ENCODE assay signal across 8 cellular contexts in genomic region chr5:151196556-151197290, GRCh38. TPM values are rescaled to one million over a fixed set of nuclear protein-coding genes. Genes with fewer than 3 reads are reported as not detected.
DNase-seq lines count a peak whose midpoint lies in the region; ATAC-seq and TF ChIP-seq lines count a peak whose summit lies in the region.

No MANE protein-coding gene starts in this region.

- H3K27me3 Mint-ChIP-seq in activated CD4-positive, alpha-beta T cell treated with anti-CD3 and anti-CD28 coated beads, Interleukin-2, amount 10 ng/mL, durations not matched to agents 7 days and 5 days, result no peaks in the 10 kb centered on the region
- no peaks in the 10 kb centered on the region for H3K27me3 Mint-ChIP-seq in activated CD8-positive, alpha-beta T cell treated with anti-CD3 and anti-CD28 coated beads, Interleukin-2, amount 10 ng/mL, durations not matched to agents 7 days and 5 days (ENCODE audit: low read depth)
- no peaks in the 10 kb centered on the region for H3K27me3 Mint-ChIP-seq in stimulated activated naive CD8-positive, alpha-beta T cell treated with anti-CD3 and anti-CD28 coated beads, Interleukin-15, amount 100 ng/mL, for 72 hours
- no peaks in the 10 kb centered on the region for H3K27me3 Mint-ChIP-seq in mesothelial cell of epicardium (ENCODE audit: low read depth)

- H3K36me3 ChIP-seq in BE2C, result no peaks in the 10 kb centered on the region

- TF ChIP-seq CTCF in BE2C (IDR thresholded peaks at IDR 0.05; ENCODE audit: low read depth, low read length), result no peak
- no peak for TF ChIP-seq CTCF in mesothelial cell of epicardium (IDR thresholded peaks at IDR 0.05; ENCODE audit: unreplicated experiment)

- no peak overlapping the region for H3K4me3 ChIP-seq in BE2C (ENCODE audit: low read depth, low read length)

- peak overlapping the region; percentile 43 for H3K27ac Mint-ChIP-seq in activated CD4-positive, alpha-beta T cell treated with anti-CD3 and anti-CD28 coated beads, Interleukin-2, amount 10 ng/mL, durations not matched to agents 7 days and 5 days
- peak overlapping the region; percentile 30 for H3K27ac Mint-ChIP-seq in activated CD8-positive, alpha-beta T cell treated with anti-CD3 and anti-CD28 coated beads, Interleukin-2, amount 10 ng/mL, durations not matched to agents 7 days and 5 days
- peak overlapping the region in 1 of 2 donors; percentile 59 for H3K27ac Mint-ChIP-seq in stimulated activated naive CD8-positive, alpha-beta T cell treated with anti-CD3 and anti-CD28 coated beads, Interleukin-15, amount 100 ng/mL, for 72 hours
- H3K27ac Mint-ChIP-seq in mesothelial cell of epicardium, result no peak overlapping the region

- CTCF ChIA-PET in activated CD4-positive, alpha-beta T cell treated with anti-CD3 and anti-CD28 coated beads, Interleukin-2, amount 10 ng/mL, durations not matched to agents 7 days and 5 days (lab: Charles Lee), result no interaction called here
- CTCF ChIA-PET in activated CD8-positive, alpha-beta T cell treated with anti-CD3 and anti-CD28 coated beads, Interleukin-2, amount 10 ng/mL, durations not matched to agents 7 days and 5 days (lab: Charles Lee), result interaction anchor here (1.5 kb wide), 1 partner anchor 42 kb away, joined by 4 read pairs; no protein-coding TSS in a partner anchor

- ATAC-seq in HG02981 (IDR thresholded peaks at IDR 0.05; ENCODE audit: unreplicated experiment), result peak; percentile 89
- ATAC-seq in activated CD8-positive, alpha-beta T cell treated with anti-CD3 and anti-CD28 coated beads, Interleukin-2, amount 10 ng/mL, durations not matched to agents 7 days and 5 days, result peak; percentile 39
- peak; percentile 71 for ATAC-seq in stimulated activated naive CD8-positive, alpha-beta T cell treated with anti-CD3 and anti-CD28 coated beads, Interleukin-15, amount 100 ng/mL, for 72 hours

- peaks cover 13% of the 10 kb centered on the region for H3K9me3 Mint-ChIP-seq in activated CD4-positive, alpha-beta T cell treated with anti-CD3 and anti-CD28 coated beads, Interleukin-2, amount 10 ng/mL, durations not matched to agents 7 days and 5 days
- H3K9me3 Mint-ChIP-seq in activated CD8-positive, alpha-beta T cell treated with anti-CD3 and anti-CD28 coated beads, Interleukin-2, amount 10 ng/mL, durations not matched to agents 7 days and 5 days (ENCODE audit: insufficient read depth), result peaks cover 15% of the 10 kb centered on the region
- peaks cover 4 to 8% of the 10 kb centered on the region in 2 donors for H3K9me3 Mint-ChIP-seq in stimulated activated naive CD8-positive, alpha-beta T cell treated with anti-CD3 and anti-CD28 coated beads, Interleukin-15, amount 100 ng/mL, for 72 hours
- H3K9me3 Mint-ChIP-seq in mesothelial cell of epicardium, result peaks cover 7% of the 10 kb centered on the region

- no peaks in the 10 kb centered on the region for H3K27me3 ChIP-seq in BE2C

- no peak overlapping the region for H3K4me3 Mint-ChIP-seq in activated CD4-positive, alpha-beta T cell treated with anti-CD3 and anti-CD28 coated beads, Interleukin-2, amount 10 ng/mL, durations not matched to agents 7 days and 5 days
- no peak overlapping the region for H3K4me3 Mint-ChIP-seq in activated CD8-positive, alpha-beta T cell treated with anti-CD3 and anti-CD28 coated beads, Interleukin-2, amount 10 ng/mL, durations not matched to agents 7 days and 5 days
- H3K4me3 Mint-ChIP-seq in stimulated activated naive CD8-positive, alpha-beta T cell treated with anti-CD3 and anti-CD28 coated beads, Interleukin-15, amount 100 ng/mL, for 72 hours, result peak overlapping the region in 1 of 2 donors; percentile 17
- H3K4me3 Mint-ChIP-seq in mesothelial cell of epicardium, result no peak overlapping the region

- no peak for DNase-seq in activated CD4-positive, alpha-beta T cell treated with anti-CD3 and anti-CD28 coated beads, Interleukin-2, amount 10 ng/mL, durations not matched to agents 7 days and 5 days
- DNase-seq in activated CD4-positive, alpha-beta T cell treated with anti-CD3 and anti-CD28 coated beads, Interleukin-2, amount 50 U/mL, for 4 hours, result no peak
- no peak for DNase-seq in activated CD8-positive, alpha-beta T cell treated with anti-CD3 and anti-CD28 coated beads, Interleukin-2, amount 10 ng/mL, durations not matched to agents 7 days and 5 days
- no peak for DNase-seq in stimulated activated naive CD8-positive, alpha-beta T cell treated with anti-CD3 and anti-CD28 coated beads, Interleukin-15, amount 100 ng/mL, for 72 hours
- DNase-seq in NCI-H1930 (lab: John Stamatoyannopoulos, UW) (no peak), BE2C (no peak), mesothelial cell of epicardium (ENCODE audit: low spot score in 2 of 2, unreplicated experiment in 2 of 2) (no peak)

- H3K9me3 ChIP-seq in BE2C, result no peaks in the 10 kb centered on the region

- POLR2A ChIA-PET in activated CD4-positive, alpha-beta T cell treated with anti-CD3 and anti-CD28 coated beads, Interleukin-2, amount 10 ng/mL, durations not matched to agents 7 days and 5 days (lab: Charles Lee), result no interaction called here
- POLR2A ChIA-PET in activated CD8-positive, alpha-beta T cell treated with anti-CD3 and anti-CD28 coated beads, Interleukin-2, amount 10 ng/mL, durations not matched to agents 7 days and 5 days (lab: Charles Lee), result interaction anchor here (0.5 kb wide), 1 partner anchor 562 kb away, joined by 3 read pairs; no protein-coding TSS in a partner anchor

- H3K4me1 ChIP-seq in BE2C, result no peaks in the 10 kb centered on the region

- peaks cover 81% of the 10 kb centered on the region for H3K36me3 Mint-ChIP-seq in activated CD4-positive, alpha-beta T cell treated with anti-CD3 and anti-CD28 coated beads, Interleukin-2, amount 10 ng/mL, durations not matched to agents 7 days and 5 days (ENCODE audit: low read depth)
- H3K36me3 Mint-ChIP-seq in activated CD8-positive, alpha-beta T cell treated with anti-CD3 and anti-CD28 coated beads, Interleukin-2, amount 10 ng/mL, durations not matched to agents 7 days and 5 days (ENCODE audit: low read depth), result peaks cover 82% of the 10 kb centered on the region
- peaks cover 4% of the 10 kb centered on the region for H3K36me3 Mint-ChIP-seq in mesothelial cell of epicardium

- peaks cover 27% of the 10 kb centered on the region for H3K4me1 Mint-ChIP-seq in activated CD4-positive, alpha-beta T cell treated with anti-CD3 and anti-CD28 coated beads, Interleukin-2, amount 10 ng/mL, durations not matched to agents 7 days and 5 days
- peaks cover 29% of the 10 kb centered on the region for H3K4me1 Mint-ChIP-seq in activated CD8-positive, alpha-beta T cell treated with anti-CD3 and anti-CD28 coated beads, Interleukin-2, amount 10 ng/mL, durations not matched to agents 7 days and 5 days (ENCODE audit: low read depth)
- H3K4me1 Mint-ChIP-seq in stimulated activated naive CD8-positive, alpha-beta T cell treated with anti-CD3 and anti-CD28 coated beads, Interleukin-15, amount 100 ng/mL, for 72 hours, result peaks cover 78% of the 10 kb centered on the region
- no peaks in the 10 kb centered on the region for H3K4me1 Mint-ChIP-seq in mesothelial cell of epicardium

RNA-seq across cellular contexts. Expression of gene CCDC69, which starts 27.2 kb away (rescaled TPM):
- total RNA-seq in activated CD4-positive, alpha-beta T cell treated with anti-CD3 and anti-CD28 coated beads, Interleukin-2, amount 10 ng/mL, durations not matched to agents 7 days and 5 days, result 10 to 100 TPM; 79.4 to 84.1 TPM
- total RNA-seq in activated CD8-positive, alpha-beta T cell treated with anti-CD3 and anti-CD28 coated beads, Interleukin-2, amount 10 ng/mL, durations not matched to agents 7 days and 5 days, result 10 to 100 TPM; 87.6 to 92.7 TPM
- polyA plus RNA-seq in BE2C (2012; ENCODE audit: insufficient read depth, insufficient read length, low read depth), result 0.12 TPM
- 4.7 to 5.5 TPM (median 4.8 TPM) in 3 replicates for total RNA-seq in mesothelial cell of epicardium

RNA-seq across cellular contexts. Expression of gene ANXA6, which starts 39.1 kb away (rescaled TPM):
- total RNA-seq in activated CD4-positive, alpha-beta T cell treated with anti-CD3 and anti-CD28 coated beads, Interleukin-2, amount 10 ng/mL, durations not matched to agents 7 days and 5 days, result 100 to 1,000 TPM; 494 to 508 TPM
- 100 to 1,000 TPM; 481 to 495 TPM for total RNA-seq in activated CD8-positive, alpha-beta T cell treated with anti-CD3 and anti-CD28 coated beads, Interleukin-2, amount 10 ng/mL, durations not matched to agents 7 days and 5 days
- 114 TPM for polyA plus RNA-seq in BE2C (2012; ENCODE audit: insufficient read depth, insufficient read length, low read depth)
- 178 to 197 TPM (median 186 TPM) in 3 replicates for total RNA-seq in mesothelial cell of epicardium

RNA-seq across cellular contexts. Expression of gene GM2A, which starts 56.3 kb away (rescaled TPM):
- total RNA-seq in activated CD4-positive, alpha-beta T cell treated with anti-CD3 and anti-CD28 coated beads, Interleukin-2, amount 10 ng/mL, durations not matched to agents 7 days and 5 days, result 10 to 100 TPM; 15.9 to 19.5 TPM
- total RNA-seq in activated CD8-positive, alpha-beta T cell treated with anti-CD3 and anti-CD28 coated beads, Interleukin-2, amount 10 ng/mL, durations not matched to agents 7 days and 5 days, result 10 to 100 TPM; 19.5 to 19.6 TPM
- 2.5 TPM for polyA plus RNA-seq in BE2C (2012; ENCODE audit: insufficient read depth, insufficient read length, low read depth)
- 41.8 to 42.9 TPM (median 42.7 TPM) in 3 replicates for total RNA-seq in mesothelial cell of epicardium

Comparison
In these comparisons a context has a peak if more than half of its experiments do, and no peak if none do; other contexts are left out.
1. ATAC-seq: peak in every context shown above with its lines; median percentile 89 in HG02981; 71 in stimulated activated naive CD8-positive, alpha-beta T cell treated with anti-CD3 and anti-CD28 coated beads, Interleukin-15, amount 100 ng/mL, for 72 hours; 39 in activated CD8-positive, alpha-beta T cell treated with anti-CD3 and anti-CD28 coated beads, Interleukin-2, amount 10 ng/mL, durations not matched to agents 7 days and 5 days.
2. RNA of gene CCDC69, which starts 27.2 kb away (total RNA-seq): 87.6 to 92.7 TPM in activated CD8-positive, alpha-beta T cell treated with anti-CD3 and anti-CD28 coated beads, Interleukin-2, amount 10 ng/mL, durations not matched to agents 7 days and 5 days and 79.4 to 84.1 TPM in activated CD4-positive, alpha-beta T cell treated with anti-CD3 and anti-CD28 coated beads, Interleukin-2, amount 10 ng/mL, durations not matched to agents 7 days and 5 days; 4.7 to 5.5 TPM in mesothelial cell of epicardium; every median in the first group is over 10 times any median in the second.